In genomic region chr4:110371016-110371795, GRCh38 we compare ENCODE assay signal across 1 cellular context.
TF ChIP-seq lines count a peak whose summit lies in the region.

No MANE protein-coding gene starts in this region.

TF ChIP-seq in K562, 482 proteins besides CTCF, POLR2A, EP300 and RAD21 (continued from another document):
- TF ChIP-seq CTCFL (IDR thresholded peaks at IDR 0.05; ENCODE audit: borderline replicate concordance, insufficient read depth, low read depth, low read length, poor library complexity, severe bottlenecking) (no peak), ZNF785 (CRISPR knock-in tag; IDR thresholded peaks at IDR 0.05) (no peak), ZNF696 (CRISPR knock-in tag; conservative IDR thresholded peaks at IDR 0.05) (no peak), EWSR1 (IDR thresholded peaks at IDR 0.05; ENCODE audit: borderline replicate concordance, low read depth, partially characterized antibody) (no peak), PHF21A (IDR thresholded peaks at IDR 0.05; ENCODE audit: borderline replicate concordance, low read depth) (no peak), MAFG (tag; conservative IDR thresholded peaks at IDR 0.05) (peak; percentile 28), XRCC4 (IDR thresholded peaks at IDR 0.05; ENCODE audit: extremely low read depth, insufficient read depth, insufficient read length) (no peak), RBM15 (IDR thresholded peaks at IDR 0.05; ENCODE audit: insufficient read depth, low read length) (no peak)
